Comparison of ENCODE assay signal across 2 cellular contexts in the genomic region with DNA sequence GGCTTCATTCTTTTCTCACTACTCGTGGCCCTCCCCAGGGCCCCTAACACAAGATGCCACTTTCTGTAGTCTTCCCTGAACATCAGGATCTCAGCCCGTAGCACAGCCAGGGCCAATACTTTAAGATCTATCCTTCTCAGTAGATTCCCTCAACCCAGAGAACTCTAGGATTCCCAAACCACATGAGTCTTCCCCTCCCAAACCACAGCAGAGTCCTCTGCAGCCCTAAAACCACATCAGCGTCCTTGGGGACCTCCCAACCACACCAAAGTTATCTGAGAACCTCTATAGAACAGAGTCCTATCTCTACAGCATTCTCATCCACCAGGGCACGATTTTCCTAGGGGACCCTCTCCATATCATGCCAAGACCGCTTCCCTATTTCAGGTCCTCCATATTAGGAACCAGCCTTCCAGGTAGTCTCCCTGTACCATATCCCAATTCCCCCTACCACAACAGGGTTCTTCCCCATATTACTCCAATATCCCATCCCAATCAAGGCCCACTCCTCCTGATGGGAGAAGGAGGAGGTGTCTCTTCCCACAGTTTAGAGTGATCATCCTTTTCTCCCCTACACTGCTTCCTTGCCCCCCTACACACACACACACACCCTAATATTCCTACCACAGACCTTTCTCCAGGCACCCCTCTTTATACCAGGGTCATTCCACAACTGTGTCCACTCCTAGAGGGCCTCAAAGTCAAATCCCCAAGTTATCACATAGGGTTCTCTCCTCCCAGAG.
TF ChIP-seq lines count a peak whose summit lies in the region.

No MANE protein-coding gene starts in this region.

TF ChIP-seq in SK-N-SH, 30 proteins besides CTCF, POLR2A, EP300 and RAD21:
- no peak for TF ChIP-seq FOXJ3 (CRISPR knock-in tag; IDR thresholded peaks at IDR 0.05)
- TF ChIP-seq FOSL2 (IDR thresholded peaks at IDR 0.05; ENCODE audit: borderline replicate concordance, low read depth) = no peak
- TF ChIP-seq SIN3A (IDR thresholded peaks at IDR 0.05; ENCODE audit: borderline replicate concordance, low read depth, low read length) = no peak
- TF ChIP-seq, protein P1, sequence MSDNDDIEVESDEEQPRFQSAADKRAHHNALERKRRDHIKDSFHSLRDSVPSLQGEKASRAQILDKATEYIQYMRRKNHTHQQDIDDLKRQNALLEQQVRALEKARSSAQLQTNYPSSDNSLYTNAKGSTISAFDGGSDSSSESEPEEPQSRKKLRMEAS (IDR thresholded peaks at IDR 0.05; ENCODE audit: low read depth) = no peak
- no peak for TF ChIP-seq CHD2 (IDR thresholded peaks at IDR 0.05; ENCODE audit: low read length, partially characterized antibody)
- TF ChIP-seq NRF1 (IDR thresholded peaks at IDR 0.05; ENCODE audit: low read depth, low read length) = no peak
- no peak for TF ChIP-seq ELF1 (IDR thresholded peaks at IDR 0.05)
- TF ChIP-seq ZBTB33 (IDR thresholded peaks at IDR 0.05; ENCODE audit: borderline replicate concordance, low read depth) = no peak
- TF ChIP-seq EZH2phosphoT487 (IDR thresholded peaks at IDR 0.05; ENCODE audit: borderline replicate concordance, low read depth) = no peak
- no peak for TF ChIP-seq TCF12 (IDR thresholded peaks at IDR 0.05)
- no peak for TF ChIP-seq GABPA (IDR thresholded peaks at IDR 0.05; ENCODE audit: low read depth)
- no peak for TF ChIP-seq GATA2 (CRISPR knock-in tag; IDR thresholded peaks at IDR 0.05)
- TF ChIP-seq RFX5 (IDR thresholded peaks at IDR 0.05; ENCODE audit: low read length) = no peak

TF ChIP-seq in SK-N-SH treated with all-trans-retinoic acid at 6 μM for 48 hours, 23 proteins besides CTCF, POLR2A, EP300 and RAD21:
- TF ChIP-seq ZNF70 (CRISPR knock-in tag; IDR thresholded peaks at IDR 0.05) (no peak), PPARA (CRISPR knock-in tag; IDR thresholded peaks at IDR 0.05; ENCODE audit: borderline replicate concordance) (no peak), GLIS3 (CRISPR knock-in tag; IDR thresholded peaks at IDR 0.05) (no peak), ARNTL (CRISPR knock-in tag; IDR thresholded peaks at IDR 0.05; ENCODE audit: borderline replicate concordance, low read depth) (no peak), RARB (CRISPR knock-in tag; IDR thresholded peaks at IDR 0.05) (no peak), ZC3H10 (CRISPR knock-in tag; IDR thresholded peaks at IDR 0.05) (no peak), TCF4 (CRISPR knock-in tag; IDR thresholded peaks at IDR 0.05; ENCODE audit: borderline replicate concordance) (no peak), TOX (CRISPR knock-in tag; IDR thresholded peaks at IDR 0.05; ENCODE audit: borderline replicate concordance) (no peak), TSHZ2 (CRISPR knock-in tag; IDR thresholded peaks at IDR 0.05) (no peak), ZNF565 (CRISPR knock-in tag; conservative IDR thresholded peaks at IDR 0.05; ENCODE audit: low read depth) (no peak), POU6F1 (CRISPR knock-in tag; IDR thresholded peaks at IDR 0.05; ENCODE audit: borderline replicate concordance, low read depth) (no peak), CREB5 (CRISPR knock-in tag; IDR thresholded peaks at IDR 0.05; ENCODE audit: low read depth) (no peak), ZNF8 (CRISPR knock-in tag; IDR thresholded peaks at IDR 0.05) (no peak), ZFP30 (CRISPR knock-in tag; IDR thresholded peaks at IDR 0.05) (no peak), CSRNP3 (CRISPR knock-in tag; IDR thresholded peaks at IDR 0.05) (no peak)
